17 cellular contexts compared by ENCODE assay signal in genomic region chr5:36066001-36066539, GRCh38. TPM values are rescaled to one million over a fixed set of nuclear protein-coding genes. Genes with fewer than 3 reads are reported as not detected.
A peak's percentile ranks its signal among the peaks of the same experiment; 100 is the strongest.
DNase-seq lines count a peak whose midpoint lies in the region; ATAC-seq and TF ChIP-seq lines count a peak whose summit lies in the region.
"Had no signal": no experiment of that assay in that cellular context is flagged by ENCODE, and none has a peak within 500 bp of the region (broad histone marks: within the 10 kb centered on the region; RNA-seq: fewer than 3 reads in every experiment).

No MANE protein-coding gene starts in this region.

- H3K79me2 ChIP-seq in neural cell (replicated peaks; ENCODE audit: insufficient read depth, low read length) = no peaks in the 10 kb centered on the region

- H3K9me2 ChIP-seq in neural cell (ENCODE audit: insufficient read depth, low read length) = no peaks in the 10 kb centered on the region

- H3K4me2 ChIP-seq in neural cell (ENCODE audit: low read length) = peak overlapping the region; percentile 32

- H3K9me3 ChIP-seq in A673 (ENCODE audit: low read depth, low read length, poor library complexity, severe bottlenecking) (peaks cover 11% of the 10 kb centered on the region), HEK293 (ENCODE audit: control insufficient read depth, insufficient read depth, low read depth, low read length) (no peaks in the 10 kb centered on the region), neural cell (ENCODE audit: low read length) (no peaks in the 10 kb centered on the region)
- H3K9me3 ChIP-seq: adrenal gland, Caco-2, gastroesophageal sphincter had no signal

- peak overlapping the region; percentile 97 for H3K27ac ChIP-seq in A673 (ENCODE audit: low read depth, low read length, poor library complexity, severe bottlenecking)
- no peak overlapping the region for H3K27ac ChIP-seq in HEK293 (ENCODE audit: extremely low read depth, low read depth, low read length)
- no peak overlapping the region for H3K27ac ChIP-seq in foreskin keratinocyte
- H3K27ac ChIP-seq in neural cell (ENCODE audit: low read length) = no peak overlapping the region
- H3K27ac ChIP-seq: adrenal gland, gastroesophageal sphincter, stomach had no signal

- no peak overlapping the region for H3K9ac ChIP-seq in neural cell (ENCODE audit: low read length)

- H4K20me1 ChIP-seq in neural cell (ENCODE audit: insufficient read depth) = no peaks in the 10 kb centered on the region

- peak; percentile 62 for DNase-seq in A673 (ENCODE audit: low spot score)
- DNase-seq in foreskin keratinocyte = peak in 1 of 2 donors; percentile 25
- DNase-seq in ecto neural progenitor cell (ENCODE audit: low spot score) = no peak
- no peak for DNase-seq in NAMALWA (ENCODE audit: low spot score)
- no peak for DNase-seq in DMS153 treated with DMSO at 0.1 percent for 48 hours (lab: John Stamatoyannopoulos, UW; ENCODE audit: unreplicated experiment)
- DNase-seq: adrenal gland, Caco-2, cerebellar nuclear complex, NCI-H1930, stomach, T-cell had no signal

- H3K27me3 ChIP-seq in A673 (replicated peaks; ENCODE audit: insufficient read depth, low read depth, low read length, poor library complexity) (no peaks in the 10 kb centered on the region), foreskin keratinocyte (peaks cover 46% of the 10 kb centered on the region), neural cell (ENCODE audit: insufficient read depth, low read depth, low read length) (peaks cover 24% of the 10 kb centered on the region)

- H3K4me3 ChIP-seq in A673 (ENCODE audit: low read depth, low read length, poor library complexity, severe bottlenecking) (peak overlapping the region; percentile 87), HEK293 (ENCODE audit: low read depth, low read length) (peak overlapping the region; percentile 47), neural cell (ENCODE audit: low read length) (peak overlapping the region; percentile 63)
- H3K4me3 ChIP-seq: adrenal gland, gastroesophageal sphincter, stomach had no signal

- H3K4me1 ChIP-seq in A673 (ENCODE audit: insufficient read depth, low read length, poor library complexity, severe bottlenecking) (peaks cover 27% of the 10 kb centered on the region), HEK293 (ENCODE audit: control insufficient read depth, insufficient read depth, low read length) (no peaks in the 10 kb centered on the region), foreskin keratinocyte (no peaks in the 10 kb centered on the region)
- H3K4me1 ChIP-seq: adrenal gland, Caco-2, gastroesophageal sphincter had no signal

- no peak for TF ChIP-seq RAD21 in neural cell (conservative IDR thresholded peaks at IDR 0.05)

- no peaks in the 10 kb centered on the region for H3F3A ChIP-seq in neural cell (ENCODE audit: insufficient read depth, low read length, poor library complexity, severe bottlenecking)

- CTCF ChIA-PET in A673 (lab: Charles Lee) = interaction anchor here (2.5 kb wide), 1 partner anchor 13 kb away, joined by 15 read pairs; no protein-coding TSS in a partner anchor
- CTCF ChIA-PET in HEK293 (lab: Yijun Ruan, JAX) = interaction anchor here (2.1 kb wide), 1 partner anchor 13 kb away, joined by 21 read pairs; no protein-coding TSS in a partner anchor

- no peak for TF ChIP-seq EP300 in neural cell (conservative IDR thresholded peaks at IDR 0.05; ENCODE audit: poor library complexity, severe bottlenecking)

- intact Hi-C loops in A673 (cut with micrococcal nuclease; ENCODE audit: unreplicated experiment) = loop anchor here (5.0 kb wide), 3 partner anchors 176 to 1511 kb away; partner anchors contain the start of gene NADK2

- TF ChIP-seq CTCF in A673 (conservative IDR thresholded peaks at IDR 0.05; ENCODE audit: low read depth, low read length) (no peak), HEK293 (tag by site-specific recombination; IDR thresholded peaks at IDR 0.05) (no peak), foreskin keratinocyte (conservative IDR thresholded peaks at IDR 0.05) (no peak), neural cell (IDR thresholded peaks at IDR 0.05; ENCODE audit: poor library complexity, severe bottlenecking) (no peak)

- ATAC-seq in foreskin keratinocyte (peak; percentile 67), HG03095 (IDR thresholded peaks at IDR 0.05; ENCODE audit: unreplicated experiment) (no peak)
- ATAC-seq: activated T-helper 17 cell treated with anti-CD3 and anti-CD28 coated beads, Interleukin-2, amount 50 U/mL, for 72 hours; gastroesophageal sphincter; T-cell had no signal

- POLR2A ChIA-PET in A673 (lab: Charles Lee; ENCODE audit: low non-redundant PET) = interaction anchor here (0.6 to 1.0 kb wide), 2 partner anchors 10 to 110 kb away, joined by 3 read pairs; no protein-coding TSS in a partner anchor
- POLR2A ChIA-PET in HEK293 (lab: Yijun Ruan, JAX) = interaction anchor here (1.0 to 1.2 kb wide), 2 partner anchors 87 to 141 kb away, joined by 3 read pairs; no protein-coding TSS in a partner anchor

- H3K36me3 ChIP-seq in A673 (ENCODE audit: insufficient read depth, low read length, poor library complexity, severe bottlenecking) (peaks cover 32% of the 10 kb centered on the region), HEK293 (ENCODE audit: control insufficient read depth in 2 of 2, insufficient read depth in 1 of 2, low read length in 2 of 2) (no peaks in the 10 kb centered on the region), neural cell (ENCODE audit: insufficient read depth, low read length) (no peaks in the 10 kb centered on the region)
- H3K36me3 ChIP-seq: adrenal gland, gastroesophageal sphincter, stomach had no signal

- TSS peak; percentile 24 for BruUV-seq in A673 (replicated peaks; lab: Mats Ljungman, UMichigan)

- H2AFZ ChIP-seq in neural cell (ENCODE audit: low read depth, low read length) = no peak overlapping the region

TF ChIP-seq in HEK293, 187 proteins besides CTCF, POLR2A, EP300 and RAD21:
- peak; percentile 30; the same call in 1 of the 2 replicates for TF ChIP-seq IKZF3 (tag by site-specific recombination; IDR thresholded peaks at IDR 0.05)
- TF ChIP-seq ZNF658 (tag by site-specific recombination; IDR thresholded peaks at IDR 0.05) = no peak
- no peak for TF ChIP-seq ZNF2 (tag by site-specific recombination; IDR thresholded peaks at IDR 0.05)
- no peak for TF ChIP-seq ZNF785 (tag by site-specific recombination; IDR thresholded peaks at IDR 0.05)
- TF ChIP-seq ZNF223 (tag by site-specific recombination; IDR thresholded peaks at IDR 0.05) = peak; percentile 93
- no peak for TF ChIP-seq MEIS1 (CRISPR knock-in tag; IDR thresholded peaks at IDR 0.05; ENCODE audit: borderline replicate concordance)
- 0 out of 2 replicates have a peak, but pooled peaks have one; percentile 74 for TF ChIP-seq ZNF561 (tag by site-specific recombination; IDR thresholded peaks at IDR 0.05; ENCODE audit: borderline replicate concordance)
- no peak for TF ChIP-seq ZNF555 (tag by site-specific recombination; conservative IDR thresholded peaks at IDR 0.05)
- TF ChIP-seq ZNF48 (tag by site-specific recombination; IDR thresholded peaks at IDR 0.05) = no peak

TF ChIP-seq in neural cell, 6 proteins besides CTCF, POLR2A, EP300 and RAD21:
- no peak for TF ChIP-seq POLR2AphosphoS5 (IDR thresholded peaks at IDR 0.05)
- no peak for TF ChIP-seq SMC3 (conservative IDR thresholded peaks at IDR 0.05; ENCODE audit: poor library complexity)
- TF ChIP-seq, protein P1, sequence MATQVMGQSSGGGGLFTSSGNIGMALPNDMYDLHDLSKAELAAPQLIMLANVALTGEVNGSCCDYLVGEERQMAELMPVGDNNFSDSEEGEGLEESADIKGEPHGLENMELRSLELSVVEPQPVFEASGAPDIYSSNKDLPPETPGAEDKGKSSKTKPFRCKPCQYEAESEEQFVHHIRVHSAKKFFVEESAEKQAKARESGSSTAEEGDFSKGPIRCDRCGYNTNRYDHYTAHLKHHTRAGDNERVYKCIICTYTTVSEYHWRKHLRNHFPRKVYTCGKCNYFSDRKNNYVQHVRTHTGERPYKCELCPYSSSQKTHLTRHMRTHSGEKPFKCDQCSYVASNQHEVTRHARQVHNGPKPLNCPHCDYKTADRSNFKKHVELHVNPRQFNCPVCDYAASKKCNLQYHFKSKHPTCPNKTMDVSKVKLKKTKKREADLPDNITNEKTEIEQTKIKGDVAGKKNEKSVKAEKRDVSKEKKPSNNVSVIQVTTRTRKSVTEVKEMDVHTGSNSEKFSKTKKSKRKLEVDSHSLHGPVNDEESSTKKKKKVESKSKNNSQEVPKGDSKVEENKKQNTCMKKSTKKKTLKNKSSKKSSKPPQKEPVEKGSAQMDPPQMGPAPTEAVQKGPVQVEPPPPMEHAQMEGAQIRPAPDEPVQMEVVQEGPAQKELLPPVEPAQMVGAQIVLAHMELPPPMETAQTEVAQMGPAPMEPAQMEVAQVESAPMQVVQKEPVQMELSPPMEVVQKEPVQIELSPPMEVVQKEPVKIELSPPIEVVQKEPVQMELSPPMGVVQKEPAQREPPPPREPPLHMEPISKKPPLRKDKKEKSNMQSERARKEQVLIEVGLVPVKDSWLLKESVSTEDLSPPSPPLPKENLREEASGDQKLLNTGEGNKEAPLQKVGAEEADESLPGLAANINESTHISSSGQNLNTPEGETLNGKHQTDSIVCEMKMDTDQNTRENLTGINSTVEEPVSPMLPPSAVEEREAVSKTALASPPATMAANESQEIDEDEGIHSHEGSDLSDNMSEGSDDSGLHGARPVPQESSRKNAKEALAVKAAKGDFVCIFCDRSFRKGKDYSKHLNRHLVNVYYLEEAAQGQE (IDR thresholded peaks at IDR 0.05; ENCODE audit: borderline replicate concordance) = no peak
- no peak for TF ChIP-seq MXI1 (conservative IDR thresholded peaks at IDR 0.05; ENCODE audit: poor library complexity, severe bottlenecking)
- TF ChIP-seq TAF1 (IDR thresholded peaks at IDR 0.05; ENCODE audit: low read depth) = no peak

RNA-seq across cellular contexts. Expression of gene UGT3A2, which starts 0.6 kb away (rescaled TPM):
- total RNA-seq in A673 (2021) = 528 and 529 TPM in 2 replicates
- 0.27 and 0.28 TPM in 2 replicates for total RNA-seq in foreskin keratinocyte
- 0.38 and 0.39 TPM in 2 replicates for polyA plus RNA-seq in foreskin keratinocyte
- not detected in 2 replicates for polyA plus RNA-seq in neural cell
- polyA minus RNA-seq in neural cell = not detected in 2 replicates
- total RNA-seq: Caco-2, gastroesophageal sphincter, RPMI7951, stomach, T-cell had no signal

Comparison
In these comparisons a context has a peak if more than half of its experiments do, and no peak if none do; other contexts are left out.
1. RNA of gene UGT3A2, which starts 0.6 kb away (total RNA-seq): 528 to 529 TPM in A673; 0.27 to 0.28 TPM in foreskin keratinocyte; every median in the first group is over 100 times any median in the second.
2. Peak in every context shown above with its lines, with median percentiles within 50 percentile points of each other: H3K4me3 ChIP-seq.